Comparison of ENCODE assay signal across 1 cellular context in the genomic region with DNA sequence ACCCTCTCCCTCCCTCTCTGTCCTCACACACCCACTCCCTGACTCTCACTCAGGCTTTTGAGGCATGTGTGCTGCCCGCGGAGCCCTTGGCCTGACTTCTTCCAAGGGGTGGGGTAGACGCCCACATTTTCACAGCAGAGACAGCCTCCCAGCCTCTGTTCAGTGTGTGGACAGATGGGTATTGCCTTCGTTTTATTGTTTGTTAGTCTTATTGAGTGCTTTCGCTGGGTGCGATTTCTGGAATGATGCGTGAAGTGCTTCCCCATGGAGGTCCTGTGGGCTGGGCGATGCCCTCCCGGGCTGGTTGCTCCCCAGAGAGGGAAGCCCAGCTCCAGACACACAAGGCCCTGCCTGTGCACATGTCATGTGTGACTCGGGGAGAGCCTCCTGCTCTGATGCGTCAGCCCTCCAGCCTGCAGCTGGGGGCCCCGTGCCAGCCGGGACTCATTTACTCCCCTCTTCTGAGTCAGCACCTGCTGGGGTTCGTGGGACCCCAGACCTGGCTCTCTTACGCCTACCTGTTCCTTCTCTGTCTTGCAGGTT.
TF ChIP-seq lines count a peak whose summit lies in the region.

No MANE protein-coding gene starts in this region.

TF ChIP-seq in H1, 55 proteins besides CTCF, POLR2A, EP300 and RAD21:
- TF ChIP-seq EGR1 (IDR thresholded peaks at IDR 0.05; ENCODE audit: borderline replicate concordance, low read depth, low read length) (no peak), BACH1 (IDR thresholded peaks at IDR 0.05; ENCODE audit: low read length) (no peak), TAF1 (IDR thresholded peaks at IDR 0.05; ENCODE audit: low read depth, low read length) (no peak)
- TF ChIP-seq, protein P1, sequence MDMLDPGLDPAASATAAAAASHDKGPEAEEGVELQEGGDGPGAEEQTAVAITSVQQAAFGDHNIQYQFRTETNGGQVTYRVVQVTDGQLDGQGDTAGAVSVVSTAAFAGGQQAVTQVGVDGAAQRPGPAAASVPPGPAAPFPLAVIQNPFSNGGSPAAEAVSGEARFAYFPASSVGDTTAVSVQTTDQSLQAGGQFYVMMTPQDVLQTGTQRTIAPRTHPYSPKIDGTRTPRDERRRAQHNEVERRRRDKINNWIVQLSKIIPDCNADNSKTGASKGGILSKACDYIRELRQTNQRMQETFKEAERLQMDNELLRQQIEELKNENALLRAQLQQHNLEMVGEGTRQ (IDR thresholded peaks at IDR 0.05; ENCODE audit: low read length): no peak
- TF ChIP-seq, protein P2, sequence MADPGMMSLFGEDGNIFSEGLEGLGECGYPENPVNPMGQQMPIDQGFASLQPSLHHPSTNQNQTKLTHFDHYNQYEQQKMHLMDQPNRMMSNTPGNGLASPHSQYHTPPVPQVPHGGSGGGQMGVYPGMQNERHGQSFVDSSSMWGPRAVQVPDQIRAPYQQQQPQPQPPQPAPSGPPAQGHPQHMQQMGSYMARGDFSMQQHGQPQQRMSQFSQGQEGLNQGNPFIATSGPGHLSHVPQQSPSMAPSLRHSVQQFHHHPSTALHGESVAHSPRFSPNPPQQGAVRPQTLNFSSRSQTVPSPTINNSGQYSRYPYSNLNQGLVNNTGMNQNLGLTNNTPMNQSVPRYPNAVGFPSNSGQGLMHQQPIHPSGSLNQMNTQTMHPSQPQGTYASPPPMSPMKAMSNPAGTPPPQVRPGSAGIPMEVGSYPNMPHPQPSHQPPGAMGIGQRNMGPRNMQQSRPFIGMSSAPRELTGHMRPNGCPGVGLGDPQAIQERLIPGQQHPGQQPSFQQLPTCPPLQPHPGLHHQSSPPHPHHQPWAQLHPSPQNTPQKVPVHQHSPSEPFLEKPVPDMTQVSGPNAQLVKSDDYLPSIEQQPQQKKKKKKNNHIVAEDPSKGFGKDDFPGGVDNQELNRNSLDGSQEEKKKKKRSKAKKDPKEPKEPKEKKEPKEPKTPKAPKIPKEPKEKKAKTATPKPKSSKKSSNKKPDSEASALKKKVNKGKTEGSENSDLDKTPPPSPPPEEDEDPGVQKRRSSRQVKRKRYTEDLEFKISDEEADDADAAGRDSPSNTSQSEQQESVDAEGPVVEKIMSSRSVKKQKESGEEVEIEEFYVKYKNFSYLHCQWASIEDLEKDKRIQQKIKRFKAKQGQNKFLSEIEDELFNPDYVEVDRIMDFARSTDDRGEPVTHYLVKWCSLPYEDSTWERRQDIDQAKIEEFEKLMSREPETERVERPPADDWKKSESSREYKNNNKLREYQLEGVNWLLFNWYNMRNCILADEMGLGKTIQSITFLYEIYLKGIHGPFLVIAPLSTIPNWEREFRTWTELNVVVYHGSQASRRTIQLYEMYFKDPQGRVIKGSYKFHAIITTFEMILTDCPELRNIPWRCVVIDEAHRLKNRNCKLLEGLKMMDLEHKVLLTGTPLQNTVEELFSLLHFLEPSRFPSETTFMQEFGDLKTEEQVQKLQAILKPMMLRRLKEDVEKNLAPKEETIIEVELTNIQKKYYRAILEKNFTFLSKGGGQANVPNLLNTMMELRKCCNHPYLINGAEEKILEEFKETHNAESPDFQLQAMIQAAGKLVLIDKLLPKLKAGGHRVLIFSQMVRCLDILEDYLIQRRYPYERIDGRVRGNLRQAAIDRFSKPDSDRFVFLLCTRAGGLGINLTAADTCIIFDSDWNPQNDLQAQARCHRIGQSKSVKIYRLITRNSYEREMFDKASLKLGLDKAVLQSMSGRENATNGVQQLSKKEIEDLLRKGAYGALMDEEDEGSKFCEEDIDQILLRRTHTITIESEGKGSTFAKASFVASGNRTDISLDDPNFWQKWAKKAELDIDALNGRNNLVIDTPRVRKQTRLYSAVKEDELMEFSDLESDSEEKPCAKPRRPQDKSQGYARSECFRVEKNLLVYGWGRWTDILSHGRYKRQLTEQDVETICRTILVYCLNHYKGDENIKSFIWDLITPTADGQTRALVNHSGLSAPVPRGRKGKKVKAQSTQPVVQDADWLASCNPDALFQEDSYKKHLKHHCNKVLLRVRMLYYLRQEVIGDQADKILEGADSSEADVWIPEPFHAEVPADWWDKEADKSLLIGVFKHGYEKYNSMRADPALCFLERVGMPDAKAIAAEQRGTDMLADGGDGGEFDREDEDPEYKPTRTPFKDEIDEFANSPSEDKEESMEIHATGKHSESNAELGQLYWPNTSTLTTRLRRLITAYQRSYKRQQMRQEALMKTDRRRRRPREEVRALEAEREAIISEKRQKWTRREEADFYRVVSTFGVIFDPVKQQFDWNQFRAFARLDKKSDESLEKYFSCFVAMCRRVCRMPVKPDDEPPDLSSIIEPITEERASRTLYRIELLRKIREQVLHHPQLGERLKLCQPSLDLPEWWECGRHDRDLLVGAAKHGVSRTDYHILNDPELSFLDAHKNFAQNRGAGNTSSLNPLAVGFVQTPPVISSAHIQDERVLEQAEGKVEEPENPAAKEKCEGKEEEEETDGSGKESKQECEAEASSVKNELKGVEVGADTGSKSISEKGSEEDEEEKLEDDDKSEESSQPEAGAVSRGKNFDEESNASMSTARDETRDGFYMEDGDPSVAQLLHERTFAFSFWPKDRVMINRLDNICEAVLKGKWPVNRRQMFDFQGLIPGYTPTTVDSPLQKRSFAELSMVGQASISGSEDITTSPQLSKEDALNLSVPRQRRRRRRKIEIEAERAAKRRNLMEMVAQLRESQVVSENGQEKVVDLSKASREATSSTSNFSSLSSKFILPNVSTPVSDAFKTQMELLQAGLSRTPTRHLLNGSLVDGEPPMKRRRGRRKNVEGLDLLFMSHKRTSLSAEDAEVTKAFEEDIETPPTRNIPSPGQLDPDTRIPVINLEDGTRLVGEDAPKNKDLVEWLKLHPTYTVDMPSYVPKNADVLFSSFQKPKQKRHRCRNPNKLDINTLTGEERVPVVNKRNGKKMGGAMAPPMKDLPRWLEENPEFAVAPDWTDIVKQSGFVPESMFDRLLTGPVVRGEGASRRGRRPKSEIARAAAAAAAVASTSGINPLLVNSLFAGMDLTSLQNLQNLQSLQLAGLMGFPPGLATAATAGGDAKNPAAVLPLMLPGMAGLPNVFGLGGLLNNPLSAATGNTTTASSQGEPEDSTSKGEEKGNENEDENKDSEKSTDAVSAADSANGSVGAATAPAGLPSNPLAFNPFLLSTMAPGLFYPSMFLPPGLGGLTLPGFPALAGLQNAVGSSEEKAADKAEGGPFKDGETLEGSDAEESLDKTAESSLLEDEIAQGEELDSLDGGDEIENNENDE (IDR thresholded peaks at IDR 0.05; ENCODE audit: insufficient replicate concordance, low read length): no peak
